Comparison of ENCODE assay signal across 1 cellular context in genomic region chr11:59171508-59172322, GRCh38.
TF ChIP-seq lines count a peak whose summit lies in the region.

Gene DTX4 (plus strand): TSS chr11:59172132. CDS start chr11:59172596, 464 bp downstream.

TF ChIP-seq in WTC11, 78 proteins besides CTCF, POLR2A, EP300 and RAD21 (continued from another document):
- TF ChIP-seq CDX4 (CRISPR knock-in tag; IDR thresholded peaks at IDR 0.05; ENCODE audit: borderline replicate concordance), result no peak
- TF ChIP-seq E2F5 (CRISPR knock-in tag; IDR thresholded peaks at IDR 0.05), result no peak
- 0 out of 2 replicates have a peak, but pooled peaks have one; percentile 66 for TF ChIP-seq IRF1 (CRISPR knock-in tag; IDR thresholded peaks at IDR 0.05)
- TF ChIP-seq TCF7 (CRISPR knock-in tag; IDR thresholded peaks at IDR 0.05; ENCODE audit: low read depth), result peak; percentile 62; the same call in 1 of the 2 replicates
- TF ChIP-seq CBFB (CRISPR knock-in tag; IDR thresholded peaks at IDR 0.05; ENCODE audit: low read depth), result no peak
- no peak for TF ChIP-seq GRHL2 (CRISPR knock-in tag; IDR thresholded peaks at IDR 0.05; ENCODE audit: insufficient replicate concordance, severe bottlenecking)
- no peak for TF ChIP-seq ATF2 (CRISPR knock-in tag; IDR thresholded peaks at IDR 0.05; ENCODE audit: borderline replicate concordance, low read depth)
- TF ChIP-seq ZSCAN18 (CRISPR knock-in tag; IDR thresholded peaks at IDR 0.05), result no peak
- no peak for TF ChIP-seq SOX15 (CRISPR knock-in tag; IDR thresholded peaks at IDR 0.05)
- TF ChIP-seq MLX (CRISPR knock-in tag; IDR thresholded peaks at IDR 0.05), result no peak
- 0 out of 2 replicates have a peak, but pooled peaks have one; percentile 32 for TF ChIP-seq TP53 (CRISPR knock-in tag; IDR thresholded peaks at IDR 0.05)
- peak; percentile 72 for TF ChIP-seq SP1 (CRISPR knock-in tag; conservative IDR thresholded peaks at IDR 0.05)
- TF ChIP-seq ATF3 (CRISPR knock-in tag; conservative IDR thresholded peaks at IDR 0.05), result no peak
- TF ChIP-seq ARID4B (CRISPR knock-in tag; IDR thresholded peaks at IDR 0.05; ENCODE audit: borderline replicate concordance), result 0 out of 2 replicates have a peak, but pooled peaks have one; percentile 61
- no peak for TF ChIP-seq USF2 (CRISPR knock-in tag; IDR thresholded peaks at IDR 0.05)
- TF ChIP-seq ZNF396 (CRISPR knock-in tag; IDR thresholded peaks at IDR 0.05; ENCODE audit: borderline replicate concordance), result no peak
- TF ChIP-seq E2F4 (CRISPR knock-in tag; IDR thresholded peaks at IDR 0.05; ENCODE audit: borderline replicate concordance, low read depth), result no peak
- no peak for TF ChIP-seq ETV6 (CRISPR knock-in tag; IDR thresholded peaks at IDR 0.05)
- TF ChIP-seq ZMAT4 (CRISPR knock-in tag; IDR thresholded peaks at IDR 0.05), result no peak
- TF ChIP-seq NR1H2 (CRISPR knock-in tag; IDR thresholded peaks at IDR 0.05), result no peak
- TF ChIP-seq SMAD4 (CRISPR knock-in tag; IDR thresholded peaks at IDR 0.05), result no peak
- peak; percentile 20; the same call in 1 of the 2 replicates for TF ChIP-seq FOXK1 (CRISPR knock-in tag; IDR thresholded peaks at IDR 0.05)
- peak; percentile 79 for TF ChIP-seq HMGXB4 (CRISPR knock-in tag; IDR thresholded peaks at IDR 0.05)
- TF ChIP-seq ERG (CRISPR knock-in tag; IDR thresholded peaks at IDR 0.05), result no peak
- TF ChIP-seq RELA (CRISPR knock-in tag; IDR thresholded peaks at IDR 0.05; ENCODE audit: borderline replicate concordance), result no peak; the same call in 1 of the 2 replicates
- TF ChIP-seq KAT7 (CRISPR knock-in tag; IDR thresholded peaks at IDR 0.05; ENCODE audit: borderline replicate concordance), result 0 out of 2 replicates have a peak, but pooled peaks have one; percentile 47
